Comparison of ENCODE assay signal across 14 cellular contexts in genomic region chr11:95829580-95830259, GRCh38. TPM values are rescaled to one million over a fixed set of nuclear protein-coding genes. Genes with fewer than 3 reads are reported as not detected.
DNase-seq lines count a peak whose midpoint lies in the region; ATAC-seq and TF ChIP-seq lines count a peak whose summit lies in the region.
"Had no signal": no experiment of that assay in that cellular context is flagged by ENCODE, and none has a peak within 500 bp of the region (broad histone marks: within the 10 kb centered on the region; RNA-seq: fewer than 3 reads in every experiment).

No MANE protein-coding gene starts in this region.

- WGBS in mammary epithelial cell (ENCODE audit: low coverage, missing lambda C conversion rate): 93% methylated on average over 1 of the region's 1 CpG

- H3K4me3 ChIP-seq in mammary epithelial cell (replicated peaks in 1 of 3; ENCODE audit: insufficient read depth in 1 of 3, low read depth in 2 of 3, low read length in 3 of 3) (no peak overlapping the region), osteoblast (ENCODE audit: insufficient read depth, low read length) (no peak overlapping the region)

- dilution Hi-C loops in mammary epithelial cell (cut with HindIII; ENCODE audit: low sequenced_read_pairs): no loop called here

- H2AFZ ChIP-seq in mammary epithelial cell (ENCODE audit: low read depth, low read length) (no peak overlapping the region), osteoblast (ENCODE audit: low read length) (no peak overlapping the region)

- H3K27me3 Mint-ChIP-seq in activated CD8-positive, alpha-beta T cell treated with anti-CD3 and anti-CD28 coated beads for 36 hours: no peaks in the 10 kb centered on the region
- H3K27me3 Mint-ChIP-seq in activated CD8-positive, alpha-beta T cell treated with anti-CD3 and anti-CD28 coated beads, Interleukin-2, amount 10 ng/mL, durations not matched to agents 7 days and 5 days (ENCODE audit: low read depth): no peaks in the 10 kb centered on the region

- peaks cover 37% of the 10 kb centered on the region for H3K36me3 Mint-ChIP-seq in activated CD8-positive, alpha-beta T cell treated with anti-CD3 and anti-CD28 coated beads for 36 hours (ENCODE audit: low read depth)
- peaks cover 51% of the 10 kb centered on the region for H3K36me3 Mint-ChIP-seq in activated CD8-positive, alpha-beta T cell treated with anti-CD3 and anti-CD28 coated beads, Interleukin-2, amount 10 ng/mL, durations not matched to agents 7 days and 5 days (ENCODE audit: low read depth)

- DNase-seq in activated CD8-positive, alpha-beta T cell treated with anti-CD3 and anti-CD28 coated beads for 36 hours: no peak
- no peak for DNase-seq in activated CD8-positive, alpha-beta T cell treated with anti-CD3 and anti-CD28 coated beads, Interleukin-2, amount 10 ng/mL, durations not matched to agents 7 days and 5 days
- DNase-seq in LHCN-M2 (ENCODE audit: low read depth): peak; percentile 17
- DNase-seq in mammary epithelial cell: peak; percentile 21
- peak; percentile 21 for DNase-seq in osteoblast (ENCODE audit: insufficient read length, low spot score, missing footprints)
- DNase-seq in NCI-H2196 treated with DMSO at 0.1 percent for 48 hours (lab: John Stamatoyannopoulos, UW; ENCODE audit: unreplicated experiment): no peak
- DNase-seq: H9; head of caudate nucleus; kidney glomerular epithelial cell; NCI-H2107; stimulated activated CD4-positive, alpha-beta T cell treated with anti-CD3 and anti-CD28 coated beads, Interleukin-15, amount 100 ng/mL, for 24 hours had no signal

- H3K27me3 ChIP-seq in mammary epithelial cell (ENCODE audit: insufficient read depth, low read length) (no peaks in the 10 kb centered on the region), osteoblast (ENCODE audit: insufficient read depth, low read length) (no peaks in the 10 kb centered on the region)

- CTCF ChIA-PET in activated CD8-positive, alpha-beta T cell treated with anti-CD3 and anti-CD28 coated beads for 36 hours (lab: Charles Lee): interaction anchor here (0.8 to 1.3 kb wide), 2 partner anchors 564 to 590 kb away, joined by 3 to 4 read pairs; no protein-coding TSS in a partner anchor
- CTCF ChIA-PET in activated CD8-positive, alpha-beta T cell treated with anti-CD3 and anti-CD28 coated beads, Interleukin-2, amount 10 ng/mL, durations not matched to agents 7 days and 5 days (lab: Charles Lee): no interaction called here
- CTCF ChIA-PET in mammary epithelial cell (lab: Charles Lee; ENCODE audit: low non-redundant PET): no interaction called here

- BruUV-seq in mammary epithelial cell (replicated peaks; lab: Mats Ljungman, UMichigan): no TSS peak

- peaks cover 8% of the 10 kb centered on the region for H3K4me1 Mint-ChIP-seq in activated CD8-positive, alpha-beta T cell treated with anti-CD3 and anti-CD28 coated beads for 36 hours (ENCODE audit: low read depth)
- no peaks in the 10 kb centered on the region for H3K4me1 Mint-ChIP-seq in activated CD8-positive, alpha-beta T cell treated with anti-CD3 and anti-CD28 coated beads, Interleukin-2, amount 10 ng/mL, durations not matched to agents 7 days and 5 days (ENCODE audit: low read depth)
- H3K4me1 Mint-ChIP-seq: H9 had no signal

- POLR2A ChIA-PET in activated CD8-positive, alpha-beta T cell treated with anti-CD3 and anti-CD28 coated beads for 36 hours (lab: Charles Lee): interaction anchor here (0.6 kb wide), 2 partner anchors 210 to 237 kb away, joined by 3 read pairs; no protein-coding TSS in a partner anchor
- POLR2A ChIA-PET in activated CD8-positive, alpha-beta T cell treated with anti-CD3 and anti-CD28 coated beads, Interleukin-2, amount 10 ng/mL, durations not matched to agents 7 days and 5 days (lab: Charles Lee): no interaction called here

- no peaks in the 10 kb centered on the region for H3K4me1 ChIP-seq in mammary epithelial cell (ENCODE audit: insufficient read depth, low read length)
- peaks cover 19% of the 10 kb centered on the region for H3K4me1 ChIP-seq in osteoblast (ENCODE audit: insufficient read depth, low read length)

- H3K9me3 ChIP-seq in mammary epithelial cell (replicated peaks; ENCODE audit: insufficient read depth, low read length) (no peaks in the 10 kb centered on the region), osteoblast (ENCODE audit: low read depth, low read length) (no peaks in the 10 kb centered on the region)

- H3K4me3 Mint-ChIP-seq in activated CD8-positive, alpha-beta T cell treated with anti-CD3 and anti-CD28 coated beads for 36 hours: no peak overlapping the region
- no peak overlapping the region for H3K4me3 Mint-ChIP-seq in activated CD8-positive, alpha-beta T cell treated with anti-CD3 and anti-CD28 coated beads, Interleukin-2, amount 10 ng/mL, durations not matched to agents 7 days and 5 days
- H3K4me3 Mint-ChIP-seq: H9 had no signal

- H3K9me3 Mint-ChIP-seq in activated CD8-positive, alpha-beta T cell treated with anti-CD3 and anti-CD28 coated beads for 36 hours: no peaks in the 10 kb centered on the region
- no peaks in the 10 kb centered on the region for H3K9me3 Mint-ChIP-seq in activated CD8-positive, alpha-beta T cell treated with anti-CD3 and anti-CD28 coated beads, Interleukin-2, amount 10 ng/mL, durations not matched to agents 7 days and 5 days (ENCODE audit: insufficient read depth)
- H3K9me3 Mint-ChIP-seq: H9 had no signal

- H3K27ac ChIP-seq in mammary epithelial cell (ENCODE audit: insufficient read depth, low read depth, low read length): no peak overlapping the region
- H3K27ac ChIP-seq in osteoblast (ENCODE audit: low read depth, low read length): peak overlapping the region; percentile 5
- H3K27ac ChIP-seq: HL-60 had no signal

- TF ChIP-seq CTCF in activated CD8-positive, alpha-beta T cell treated with anti-CD3 and anti-CD28 coated beads for 36 hours (IDR thresholded peaks at IDR 0.05): no peak
- TF ChIP-seq CTCF in mammary epithelial cell (conservative IDR thresholded peaks at IDR 0.05 in 1 of 2, IDR thresholded peaks at IDR 0.05 in 1 of 2; ENCODE audit: extremely low read depth in 1 of 2, insufficient read depth in 1 of 2, low read depth in 1 of 2, low read length in 2 of 2) (no peak), osteoblast (IDR thresholded peaks at IDR 0.05; ENCODE audit: extremely low read depth, low read depth, low read length) (no peak)

- H3K4me2 ChIP-seq in mammary epithelial cell (ENCODE audit: insufficient read depth, low read depth, low read length): no peak overlapping the region
- H3K4me2 ChIP-seq in osteoblast (ENCODE audit: insufficient read depth, low read length): no peak overlapping the region

- intact Hi-C loops in activated CD8-positive, alpha-beta T cell treated with anti-CD3 and anti-CD28 coated beads for 36 hours (cut with micrococcal nuclease): loop anchor here (10.0 kb wide), 1 partner anchor 565 kb away; the partner anchor contains the start of gene JRKL
- intact Hi-C loops in mammary epithelial cell (cut with micrococcal nuclease): no loop called here

- peaks cover 13% of the 10 kb centered on the region for H3K36me3 ChIP-seq in mammary epithelial cell (ENCODE audit: insufficient read depth, low read length)
- peaks cover 24% of the 10 kb centered on the region for H3K36me3 ChIP-seq in osteoblast (ENCODE audit: insufficient read depth, low read length)

- H4K20me1 ChIP-seq in mammary epithelial cell (ENCODE audit: insufficient read depth, low read length): no peaks in the 10 kb centered on the region
- H4K20me1 ChIP-seq in osteoblast (ENCODE audit: insufficient read depth, low read length): no peaks in the 10 kb centered on the region

- no peaks in the 10 kb centered on the region for H3K79me2 ChIP-seq in mammary epithelial cell (ENCODE audit: insufficient read depth, low read length)
- no peaks in the 10 kb centered on the region for H3K79me2 ChIP-seq in osteoblast (ENCODE audit: insufficient read depth, low read length)

- in situ Hi-C loops in mammary epithelial cell (cut with MboI; ENCODE audit: low sequenced_read_pairs in 2 of 2): loop anchor here (10.0 to 25.0 kb wide), 3 partner anchors 208 to 565 kb away; partner anchors contain the start of genes JRKL (in 2 of the 2) and CCDC82 (in 1 of the 2)

- peak overlapping the region; percentile 37 for H3K27ac Mint-ChIP-seq in activated CD8-positive, alpha-beta T cell treated with anti-CD3 and anti-CD28 coated beads for 36 hours
- H3K27ac Mint-ChIP-seq in activated CD8-positive, alpha-beta T cell treated with anti-CD3 and anti-CD28 coated beads, Interleukin-2, amount 10 ng/mL, durations not matched to agents 7 days and 5 days: no peak overlapping the region
- H3K27ac Mint-ChIP-seq: H9 had no signal

- H3K9ac ChIP-seq in mammary epithelial cell (ENCODE audit: insufficient read depth, low read length): no peak overlapping the region

- peak; percentile 58 for ATAC-seq in activated CD8-positive, alpha-beta T cell treated with anti-CD3 and anti-CD28 coated beads for 36 hours
- ATAC-seq in activated CD8-positive, alpha-beta T cell treated with anti-CD3 and anti-CD28 coated beads, Interleukin-2, amount 10 ng/mL, durations not matched to agents 7 days and 5 days: no peak
- ATAC-seq in HG02610 (IDR thresholded peaks at IDR 0.05; ENCODE audit: unreplicated experiment) (no peak), HG03521 (IDR thresholded peaks at IDR 0.05; ENCODE audit: unreplicated experiment) (no peak)

RNA-seq across cellular contexts. Expression of gene CEP57, which starts 39.4 kb away (rescaled TPM):
- total RNA-seq in activated CD8-positive, alpha-beta T cell treated with anti-CD3 and anti-CD28 coated beads for 36 hours: 100 to 1,000 TPM; 123 to 124 TPM
- total RNA-seq in activated CD8-positive, alpha-beta T cell treated with anti-CD3 and anti-CD28 coated beads, Interleukin-2, amount 10 ng/mL, durations not matched to agents 7 days and 5 days: 10 to 100 TPM; 85.4 to 86.6 TPM
- 42.6 and 49.7 TPM in 2 replicates for total RNA-seq in LHCN-M2 (2014; rRNA removed)
- polyA plus RNA-seq in LHCN-M2 (2012): 11.6 TPM
- total RNA-seq in mammary epithelial cell: 10 to 100 TPM; 25.2 to 46.8 TPM
- 20.4 TPM for polyA plus RNA-seq in mammary epithelial cell
- polyA minus RNA-seq in mammary epithelial cell: 10.9 TPM
- 42.7 and 51.9 TPM in 2 replicates for total RNA-seq in osteoblast

RNA-seq across cellular contexts. Expression of gene FAM76B, which starts 40.1 kb away (rescaled TPM):
- 10 to 100 TPM; 45.3 to 46.0 TPM for total RNA-seq in activated CD8-positive, alpha-beta T cell treated with anti-CD3 and anti-CD28 coated beads for 36 hours
- 10 to 100 TPM; 42.1 to 43.7 TPM for total RNA-seq in activated CD8-positive, alpha-beta T cell treated with anti-CD3 and anti-CD28 coated beads, Interleukin-2, amount 10 ng/mL, durations not matched to agents 7 days and 5 days
- 16.4 and 22.0 TPM in 2 replicates for total RNA-seq in LHCN-M2 (2014; rRNA removed)
- 2.7 TPM for polyA plus RNA-seq in LHCN-M2 (2012)
- 10 to 100 TPM; 16.9 to 25.7 TPM for total RNA-seq in mammary epithelial cell
- polyA plus RNA-seq in mammary epithelial cell: 7.9 TPM
- polyA minus RNA-seq in mammary epithelial cell: 1.8 TPM
- 26.8 and 37.1 TPM in 2 replicates for total RNA-seq in osteoblast

Comparison
In these comparisons a context has a peak if more than half of its experiments do, and no peak if none do; other contexts are left out.
1. DNase-seq: peak in LHCN-M2 (single experiment), mammary epithelial cell (single experiment) and osteoblast (single experiment); none in activated CD8-positive, alpha-beta T cell treated with anti-CD3 and anti-CD28 coated beads for 36 hours (single experiment), activated CD8-positive, alpha-beta T cell treated with anti-CD3 and anti-CD28 coated beads, Interleukin-2, amount 10 ng/mL, durations not matched to agents 7 days and 5 days (single experiment) and NCI-H2196 treated with DMSO at 0.1 percent for 48 hours (single experiment).